23 cellular contexts compared by ENCODE assay signal in genomic region chr5:30438785-30439184, GRCh38.
"Had no signal": no experiment of that assay in that cellular context is flagged by ENCODE, and none has a peak within 500 bp of the region (broad histone marks: within the 10 kb centered on the region; RNA-seq: fewer than 3 reads in every experiment).

No MANE protein-coding gene starts in this region.

- H3K4me3 Mint-ChIP-seq: naive thymus-derived CD4-positive, alpha-beta T cell; nephron progenitor cell; stimulated activated effector memory CD8-positive, alpha-beta T cell treated with anti-CD3 and anti-CD28 coated beads, Interleukin-12 subunit alpha, Interleukin-12 subunit beta, amount 100 ng/mL, for 72 hours had no signal

- H3K27me3 ChIP-seq: esophagus squamous epithelium, gastroesophageal sphincter, neutrophil, right lobe of liver, suprapubic skin, tibial artery, upper lobe of left lung, vagina had no signal

- DNase-seq: effector memory CD4-positive, alpha-beta T cell; esophagus squamous epithelium; foreskin fibroblast; glutamatergic neuron; left colon; left ventricle myocardium superior; mesenchymal stem cell; naive thymus-derived CD4-positive, alpha-beta T cell; nephron progenitor cell; psoas muscle; retina; right lobe of liver; stimulated activated CD4-positive, alpha-beta T cell treated with anti-CD3 and anti-CD28 coated beads, Interleukin-4, amount 100 ng/mL, for 1 hour; stimulated activated CD8-positive, alpha-beta memory T cell treated with anti-CD3 and anti-CD28 coated beads, Interleukin-4, amount 100 ng/mL, for 48 hours; stimulated activated naive CD8-positive, alpha-beta T cell treated with anti-CD3 and anti-CD28 coated beads, Interleukin-15, Interleukin-2, amounts not matched to agents 100 U/mL and 50 U/mL, for 24 hours; tibial artery; upper lobe of left lung had no signal

- H3K4me1 ChIP-seq: esophagus squamous epithelium, gastroesophageal sphincter, psoas muscle, right lobe of liver, suprapubic skin, tibial artery, upper lobe of left lung, vagina had no signal

- H3K4me3 ChIP-seq: esophagus squamous epithelium, gastroesophageal sphincter, lung, psoas muscle, right lobe of liver, suprapubic skin, tibial artery, upper lobe of left lung, vagina had no signal

- H3K36me3 Mint-ChIP-seq: stimulated activated effector memory CD8-positive, alpha-beta T cell treated with anti-CD3 and anti-CD28 coated beads, Interleukin-12 subunit alpha, Interleukin-12 subunit beta, amount 100 ng/mL, for 72 hours had no signal

- H3K9me3 ChIP-seq: neutrophil, psoas muscle, right lobe of liver, vagina had no signal

- H3K36me3 ChIP-seq: esophagus squamous epithelium, gastroesophageal sphincter, neutrophil, right lobe of liver, suprapubic skin, tibial artery, upper lobe of left lung, vagina had no signal

- H3K27me3 Mint-ChIP-seq: naive thymus-derived CD4-positive, alpha-beta T cell had no signal

- ATAC-seq: gastroesophageal sphincter; left colon; left ventricle myocardium superior; naive thymus-derived CD4-positive, alpha-beta T cell; psoas muscle; right lobe of liver; stimulated activated effector memory CD8-positive, alpha-beta T cell treated with anti-CD3 and anti-CD28 coated beads, Interleukin-12 subunit alpha, Interleukin-12 subunit beta, amount 100 ng/mL, for 72 hours; stimulated activated naive CD8-positive, alpha-beta T cell treated with anti-CD3 and anti-CD28 coated beads, Interleukin-15, Interleukin-2, amounts not matched to agents 100 U/mL and 50 U/mL, for 24 hours had no signal

- H3K27ac ChIP-seq: esophagus squamous epithelium, gastroesophageal sphincter, neutrophil, psoas muscle, right lobe of liver, suprapubic skin, tibial artery, upper lobe of left lung, vagina had no signal

- H3K4me1 Mint-ChIP-seq: naive thymus-derived CD4-positive, alpha-beta T cell; nephron progenitor cell; stimulated activated effector memory CD8-positive, alpha-beta T cell treated with anti-CD3 and anti-CD28 coated beads, Interleukin-12 subunit alpha, Interleukin-12 subunit beta, amount 100 ng/mL, for 72 hours had no signal

- H3K27ac Mint-ChIP-seq: nephron progenitor cell; stimulated activated effector memory CD8-positive, alpha-beta T cell treated with anti-CD3 and anti-CD28 coated beads, Interleukin-12 subunit alpha, Interleukin-12 subunit beta, amount 100 ng/mL, for 72 hours had no signal
